8 cellular contexts compared by ENCODE assay signal in genomic region chr19:48994035-48994386, GRCh38. TPM values are rescaled to one million over a fixed set of nuclear protein-coding genes. Genes with fewer than 3 reads are reported as not detected.
DNase-seq lines count a peak whose midpoint lies in the region; ATAC-seq, FAIRE-seq and TF ChIP-seq lines count a peak whose summit lies in the region.

No MANE protein-coding gene starts in this region.

- peaks cover 32% of the 10 kb centered on the region for H3K4me1 Mint-ChIP-seq in T-helper 1 cell treated with Interleukin-12 subunit alpha and Interleukin-12 subunit beta and Interleukin-4 antibody, amounts not matched to agents 30 μg/mL and 1 μg/mL, for 36 hours (ENCODE audit: low read depth)
- H3K4me1 Mint-ChIP-seq in activated naive CD8-positive, alpha-beta T cell (ENCODE audit: low read depth), result peaks cover 32% of the 10 kb centered on the region

- H3K4me3 ChIP-seq in keratinocyte (ENCODE audit: control insufficient read depth in 2 of 3, extremely low read depth in 1 of 3, insufficient read depth in 2 of 3, low read depth in 1 of 3, low read length in 3 of 3), result peak overlapping the region; percentile 74 to 98 (median 95)

- DNase-seq in T-helper 1 cell (no peak), keratinocyte (ENCODE audit: low read depth, low spot score) (no peak), superior temporal gyrus (ENCODE audit: extremely low spot score) (peak; percentile 12), glomerular visceral epithelial cell (ENCODE audit: extremely low spot score) (no peak), GM20000 (ENCODE audit: low spot score) (no peak)

- peaks cover 77% of the 10 kb centered on the region for H3K79me2 ChIP-seq in keratinocyte (ENCODE audit: control insufficient read depth, insufficient read depth, low read length)

- peaks cover 15% of the 10 kb centered on the region for H3K4me1 ChIP-seq in keratinocyte (ENCODE audit: control insufficient read depth, extremely low read depth, insufficient read depth, low read length)

- H4K20me1 ChIP-seq in keratinocyte (ENCODE audit: control insufficient read depth, extremely low read depth, insufficient read depth, low read length), result no peaks in the 10 kb centered on the region

- peak overlapping the region; percentile 80 for H2AFZ ChIP-seq in keratinocyte (ENCODE audit: control insufficient read depth, low read length)

- H3K27ac ChIP-seq in keratinocyte (ENCODE audit: control insufficient read depth, insufficient read depth, low read length), result peak overlapping the region; percentile 77

- peaks cover 13% of the 10 kb centered on the region for H3K36me3 Mint-ChIP-seq in T-helper 1 cell treated with Interleukin-12 subunit alpha and Interleukin-12 subunit beta and Interleukin-4 antibody, amounts not matched to agents 30 μg/mL and 1 μg/mL, for 36 hours (ENCODE audit: low read depth)
- peaks cover 6% of the 10 kb centered on the region for H3K36me3 Mint-ChIP-seq in activated naive CD8-positive, alpha-beta T cell

- dilution Hi-C loops in keratinocyte (cut with MboI; ENCODE audit: extremely low pct_ligation_motif_present, low sequenced_read_pairs), result no loop called here

- peak overlapping the region; percentile 82 for H3K9ac ChIP-seq in keratinocyte (ENCODE audit: control insufficient read depth, extremely low read depth, insufficient read depth, low read length)

- H3K4me3 Mint-ChIP-seq in T-helper 1 cell treated with Interleukin-12 subunit alpha and Interleukin-12 subunit beta and Interleukin-4 antibody, amounts not matched to agents 30 μg/mL and 1 μg/mL, for 36 hours, result peak overlapping the region; percentile 94
- H3K4me3 Mint-ChIP-seq in activated naive CD8-positive, alpha-beta T cell, result peak overlapping the region; percentile 97

- H3K27me3 Mint-ChIP-seq in T-helper 1 cell treated with Interleukin-12 subunit alpha and Interleukin-12 subunit beta and Interleukin-4 antibody, amounts not matched to agents 30 μg/mL and 1 μg/mL, for 36 hours (ENCODE audit: low read depth), result no peaks in the 10 kb centered on the region
- no peaks in the 10 kb centered on the region for H3K27me3 Mint-ChIP-seq in activated naive CD8-positive, alpha-beta T cell

- H3K9me1 ChIP-seq in keratinocyte (ENCODE audit: control insufficient read depth, extremely low read depth, insufficient read depth, low read length), result peaks cover 3% of the 10 kb centered on the region

- no peaks in the 10 kb centered on the region for H3K9me3 Mint-ChIP-seq in T-helper 1 cell treated with Interleukin-12 subunit alpha and Interleukin-12 subunit beta and Interleukin-4 antibody, amounts not matched to agents 30 μg/mL and 1 μg/mL, for 36 hours
- no peaks in the 10 kb centered on the region for H3K9me3 Mint-ChIP-seq in activated naive CD8-positive, alpha-beta T cell (ENCODE audit: low read depth)

- H3K27ac Mint-ChIP-seq in T-helper 1 cell treated with Interleukin-12 subunit alpha and Interleukin-12 subunit beta and Interleukin-4 antibody, amounts not matched to agents 30 μg/mL and 1 μg/mL, for 36 hours, result peak overlapping the region; percentile 99
- H3K27ac Mint-ChIP-seq in activated naive CD8-positive, alpha-beta T cell, result peak overlapping the region; percentile 98

- no peak for TF ChIP-seq CTCF in keratinocyte (optimal IDR thresholded peaks at IDR 0.05 in 1 of 3, IDR thresholded peaks at IDR 0.05 in 1 of 3, conservative IDR thresholded peaks at IDR 0.05 in 1 of 3; ENCODE audit: extremely low read depth in 1 of 3, insufficient read depth in 2 of 3, low read length in 3 of 3)
- TF ChIP-seq CTCF in GM20000 (IDR thresholded peaks at IDR 0.05; ENCODE audit: extremely low read depth, missing control alignments), result no peak

- peaks cover 13 to 19% of the 10 kb centered on the region in 2 experiments for H3K36me3 ChIP-seq in keratinocyte (ENCODE audit: control insufficient read depth in 2 of 2, extremely low read depth in 1 of 2, insufficient read depth in 2 of 2, low read length in 2 of 2)

- no peak for ATAC-seq in GM19328 (IDR thresholded peaks at IDR 0.05; ENCODE audit: unreplicated experiment)

- peak overlapping the region; percentile 87 for H3K4me2 ChIP-seq in keratinocyte (ENCODE audit: control insufficient read depth, extremely low read depth, insufficient read depth, low read depth, low read length)

- no peak for FAIRE-seq in keratinocyte (lab: Jason Lieb, UNC)

- H3K9me3 ChIP-seq in keratinocyte (ENCODE audit: control insufficient read depth, low read depth, low read length), result no peaks in the 10 kb centered on the region

- H3K27me3 ChIP-seq in keratinocyte (ENCODE audit: control insufficient read depth, extremely low read depth, insufficient read depth, low read length), result no peaks in the 10 kb centered on the region

RNA-seq across cellular contexts. Expression of gene RUVBL2, which starts 0.3 kb away (rescaled TPM):
- 126 to 162 TPM (median 141 TPM) in 3 replicates for polyA plus RNA-seq in keratinocyte
- 28.2 TPM for polyA plus RNA-seq in keratinocyte (2011; ENCODE audit: low read depth)
- 91.6 and 163 TPM in 2 replicates for polyA plus RNA-seq in keratinocyte (2011; cell fraction: cytosol; rRNA removed)
- polyA plus RNA-seq in keratinocyte (2011; cell fraction: nucleus; rRNA removed), result 126 and 149 TPM in 2 replicates
- 75.4 and 158 TPM in 2 replicates for polyA plus RNA-seq in keratinocyte (2012; ENCODE audit: low replicate concordance)
- polyA minus RNA-seq in keratinocyte, result 166 to 233 TPM (median 170 TPM) in 3 replicates
- 272 TPM for polyA minus RNA-seq in keratinocyte (2011; cell fraction: cytosol; rRNA and poly(A)+ RNA removed)
- 83.7 and 91.4 TPM in 2 replicates for polyA minus RNA-seq in keratinocyte (2011; cell fraction: nucleus; rRNA and poly(A)+ RNA removed)

RNA-seq across cellular contexts. Expression of gene GYS1, which starts 0.9 kb away (rescaled TPM):
- polyA plus RNA-seq in keratinocyte, result 46.5 to 61.9 TPM (median 58.6 TPM) in 3 replicates
- polyA plus RNA-seq in keratinocyte (2011; ENCODE audit: low read depth), result 27.3 TPM
- polyA plus RNA-seq in keratinocyte (2011; cell fraction: cytosol; rRNA removed), result 39.9 and 44.0 TPM in 2 replicates
- polyA plus RNA-seq in keratinocyte (2011; cell fraction: nucleus; rRNA removed), result 130 and 163 TPM in 2 replicates
- 17.9 and 57.2 TPM in 2 replicates for polyA plus RNA-seq in keratinocyte (2012; ENCODE audit: low replicate concordance)
- 74.6 to 124 TPM (median 90.1 TPM) in 3 replicates for polyA minus RNA-seq in keratinocyte
- polyA minus RNA-seq in keratinocyte (2011; cell fraction: cytosol; rRNA and poly(A)+ RNA removed), result 60.8 TPM
- polyA minus RNA-seq in keratinocyte (2011; cell fraction: nucleus; rRNA and poly(A)+ RNA removed), result 75.0 and 94.8 TPM in 2 replicates

RNA-seq across cellular contexts. Expression of gene LHB, which starts 22.9 kb away (rescaled TPM):
- polyA plus RNA-seq in keratinocyte, result 0.33 to 0.44 TPM in 2 of 3 replicates, not detected in the other
- polyA plus RNA-seq in keratinocyte (2011; ENCODE audit: low read depth), result not detected
- polyA plus RNA-seq in keratinocyte (2011; cell fraction: cytosol; rRNA removed), result not detected in 2 replicates
- 0.96 and 2.1 TPM in 2 replicates for polyA plus RNA-seq in keratinocyte (2011; cell fraction: nucleus; rRNA removed)
- polyA plus RNA-seq in keratinocyte (2012; ENCODE audit: low replicate concordance), result 0.37 and 0.73 TPM in 2 replicates
- polyA minus RNA-seq in keratinocyte, result not detected in 3 replicates
- polyA minus RNA-seq in keratinocyte (2011; cell fraction: cytosol; rRNA and poly(A)+ RNA removed), result not detected
- polyA minus RNA-seq in keratinocyte (2011; cell fraction: nucleus; rRNA and poly(A)+ RNA removed), result not detected in 2 replicates

RNA-seq across cellular contexts. Expression of gene FTL, which starts 28.9 kb away (rescaled TPM):
- polyA plus RNA-seq in keratinocyte, result 805 to 2,115 TPM (median 838 TPM) in 3 replicates
- 955 TPM for polyA plus RNA-seq in keratinocyte (2011; ENCODE audit: low read depth)
- 1,945 and 3,116 TPM in 2 replicates for polyA plus RNA-seq in keratinocyte (2011; cell fraction: cytosol; rRNA removed)
- polyA plus RNA-seq in keratinocyte (2011; cell fraction: nucleus; rRNA removed), result 414 and 529 TPM in 2 replicates
- polyA plus RNA-seq in keratinocyte (2012; ENCODE audit: low replicate concordance), result 1,829 and 5,588 TPM in 2 replicates
- polyA minus RNA-seq in keratinocyte, result 671 to 2,015 TPM (median 1,268 TPM) in 3 replicates
- 940 TPM for polyA minus RNA-seq in keratinocyte (2011; cell fraction: cytosol; rRNA and poly(A)+ RNA removed)
- 167 and 210 TPM in 2 replicates for polyA minus RNA-seq in keratinocyte (2011; cell fraction: nucleus; rRNA and poly(A)+ RNA removed)

RNA-seq across cellular contexts. Expression of gene CGB3, which starts 30.1 kb away (rescaled TPM):
- not detected in 3 replicates for polyA plus RNA-seq in keratinocyte
- not detected for polyA plus RNA-seq in keratinocyte (2011; ENCODE audit: low read depth)
- not detected in 2 replicates for polyA plus RNA-seq in keratinocyte (2011; cell fraction: cytosol; rRNA removed)
- not detected in 2 replicates for polyA plus RNA-seq in keratinocyte (2011; cell fraction: nucleus; rRNA removed)
- polyA plus RNA-seq in keratinocyte (2012; ENCODE audit: low replicate concordance), result 0.21 TPM in 1 of 2 replicates, not detected in the other
- not detected in 3 replicates for polyA minus RNA-seq in keratinocyte
- not detected for polyA minus RNA-seq in keratinocyte (2011; cell fraction: cytosol; rRNA and poly(A)+ RNA removed)
- polyA minus RNA-seq in keratinocyte (2011; cell fraction: nucleus; rRNA and poly(A)+ RNA removed), result not detected in 2 replicates
